Comparison of ENCODE assay signal across 2 cellular contexts in the genomic region with DNA sequence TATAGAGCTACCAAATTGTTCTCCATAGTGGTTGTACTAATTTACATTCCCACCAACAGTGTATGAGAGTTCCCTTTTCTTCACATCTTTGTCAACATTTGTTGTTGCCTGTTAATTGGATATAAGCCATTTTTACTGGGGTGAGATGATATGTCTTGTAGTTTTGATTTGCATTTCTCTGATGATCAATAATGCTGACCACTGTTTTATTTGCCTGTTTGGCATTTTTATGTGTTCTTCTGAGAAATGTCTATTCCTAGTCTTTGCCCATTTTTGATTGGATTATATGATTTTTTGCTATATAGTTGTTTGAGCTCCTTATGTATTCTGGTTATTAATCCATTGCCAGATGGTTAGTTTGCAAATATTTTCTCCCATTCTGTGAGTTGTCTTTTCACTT.
TF ChIP-seq lines count a peak whose summit lies in the region.

No MANE protein-coding gene starts in this region.

TF ChIP-seq in HepG2, 621 proteins besides CTCF, POLR2A, EP300 and RAD21:
- TF ChIP-seq E2F2 (CRISPR knock-in tag; IDR thresholded peaks at IDR 0.05; ENCODE audit: borderline replicate concordance): no peak
- TF ChIP-seq MAFK (conservative IDR thresholded peaks at IDR 0.05 in 1 of 2, IDR thresholded peaks at IDR 0.05 in 1 of 2; ENCODE audit: low read length in 2 of 2): peak in 1 of 2 experiments; percentile 52; a peak in 1 of 4 replicates
- TF ChIP-seq MAFF (IDR thresholded peaks at IDR 0.05; ENCODE audit: low read depth, low read length): peak; percentile 53; the same call in 1 of the 2 replicates

TF ChIP-seq in IMR-90, 13 proteins besides CTCF, POLR2A, EP300 and RAD21:
- TF ChIP-seq NFE2L2 (IDR thresholded peaks at IDR 0.05; ENCODE audit: low read depth, low read length) (no peak), MAFK (IDR thresholded peaks at IDR 0.05; ENCODE audit: low read depth, low read length) (peak; percentile 34; the same call in 1 of the 2 replicates), RCOR1 (IDR thresholded peaks at IDR 0.05; ENCODE audit: insufficient replicate concordance, low read length) (no peak)
